8 cellular contexts compared by ENCODE assay signal in genomic region chr17:59844884-59845594, GRCh38. TPM values are rescaled to one million over a fixed set of nuclear protein-coding genes. Genes with fewer than 3 reads are reported as not detected.
DNase-seq lines count a peak whose midpoint lies in the region; ATAC-seq, FAIRE-seq and TF ChIP-seq lines count a peak whose summit lies in the region.

No MANE protein-coding gene starts in this region.

- H3K27ac Mint-ChIP-seq in H9, result peak overlapping the region in 2 of 3 experiments; percentile 74 to 84; a peak in 3 of 7 replicates
- peak overlapping the region; percentile 89 for H3K27ac Mint-ChIP-seq in activated naive CD8-positive, alpha-beta T cell treated with anti-CD3 and anti-CD28 coated beads for 36 hours

- no peak overlapping the region; a peak in 1 of 5 replicates for H3K4me3 Mint-ChIP-seq in H9
- peak overlapping the region; percentile 26 for H3K4me3 Mint-ChIP-seq in activated naive CD8-positive, alpha-beta T cell treated with anti-CD3 and anti-CD28 coated beads for 36 hours

- H2BK20ac ChIP-seq in H9 (ENCODE audit: low read depth, low read length, poor library complexity, severe bottlenecking), result no peak overlapping the region

- peak overlapping the region; percentile 100 for H3K27ac ChIP-seq in 22Rv1
- no peak overlapping the region for H3K27ac ChIP-seq in H9 (ENCODE audit: insufficient read length, low read depth, low read length)
- H3K27ac ChIP-seq in HepG2 (ENCODE audit: extremely low read length, insufficient read depth, low read length), result peak overlapping the region; percentile 98
- H3K27ac ChIP-seq in testis, result peak overlapping the region in 1 of 2 donors; percentile 66

- peaks cover 19 to 29% (median 29%) of the 10 kb centered on the region in 3 experiments; a peak in 6 of 7 replicates for H3K36me3 Mint-ChIP-seq in H9 (ENCODE audit: insufficient read depth in 1 of 3, low read depth in 3 of 3)
- H3K36me3 Mint-ChIP-seq in activated naive CD8-positive, alpha-beta T cell treated with anti-CD3 and anti-CD28 coated beads for 36 hours, result peaks cover 32% of the 10 kb centered on the region

- no peak overlapping the region for H4K8ac ChIP-seq in H9 (replicated peaks; ENCODE audit: insufficient read length, low read depth, low read length)

- H2BK120ac ChIP-seq in H9 (ENCODE audit: low read depth, low read length, poor library complexity, severe bottlenecking), result no peak overlapping the region

- H3K56ac ChIP-seq in H9 (ENCODE audit: insufficient read length, low read depth, low read length), result no peak overlapping the region

- no peak overlapping the region for H4K91ac ChIP-seq in H9 (ENCODE audit: insufficient read length, low read depth, low read length)

- TF ChIP-seq EP300 in HepG2 (IDR thresholded peaks at IDR 0.05; ENCODE audit: low read depth in 2 of 2, low read length in 2 of 2) (no peak), HepG2 (CRISPR knock-in tag; IDR thresholded peaks at IDR 0.05; ENCODE audit: borderline replicate concordance) (no peak)

- H3K4ac ChIP-seq in H9 (ENCODE audit: low read depth, low read length), result no peak overlapping the region

- H3K4me2 ChIP-seq in H9 (ENCODE audit: insufficient read depth, insufficient read length, low read length) (no peak overlapping the region), HepG2 (ENCODE audit: low read depth, low read length) (peak overlapping the region; percentile 80)

- H3K36me3 ChIP-seq in HepG2 (replicated peaks in 1 of 2; ENCODE audit: control insufficient read depth in 1 of 2, insufficient read depth in 2 of 2, low read length in 2 of 2) (peaks cover 0 to 11% of the 10 kb centered on the region in 2 experiments; a peak in 2 of 5 replicates), testis (ENCODE audit: low read depth, missing control alignments) (no peaks in the 10 kb centered on the region)

- no peaks in the 10 kb centered on the region for H3K27me3 ChIP-seq in H9 (ENCODE audit: insufficient read depth, low read length)
- no peaks in the 10 kb centered on the region; a peak in 1 of 5 replicates for H3K27me3 ChIP-seq in HepG2 (ENCODE audit: control insufficient read depth in 1 of 2, insufficient read depth in 2 of 2, low read length in 2 of 2)
- no peaks in the 10 kb centered on the region for H3K27me3 ChIP-seq in testis

- TF ChIP-seq CTCF in 22Rv1 (IDR thresholded peaks at IDR 0.05), result no peak
- no peak for TF ChIP-seq CTCF in H9 (conservative IDR thresholded peaks at IDR 0.05)
- no peak for TF ChIP-seq CTCF in HepG2 (CRISPR knock-in tag; IDR thresholded peaks at IDR 0.05)
- no peak for TF ChIP-seq CTCF in testis (IDR thresholded peaks at IDR 0.05)

- H3K9me3 Mint-ChIP-seq in H9, result no peaks in the 10 kb centered on the region; a peak in 1 of 5 replicates
- H3K9me3 Mint-ChIP-seq in activated naive CD8-positive, alpha-beta T cell treated with anti-CD3 and anti-CD28 coated beads for 36 hours, result peaks cover 4% of the 10 kb centered on the region

- H2AK5ac ChIP-seq in H9 (ENCODE audit: insufficient read length, low read length), result no peak overlapping the region

- FAIRE-seq in HepG2 (lab: Jason Lieb, UNC), result no peak

- H3K9ac ChIP-seq in H9 (ENCODE audit: extremely low read depth, insufficient read length, low read length) (no peak overlapping the region), HepG2 (ENCODE audit: insufficient read depth, low read depth, low read length) (peak overlapping the region; percentile 78)

- no peak overlapping the region for H3K23ac ChIP-seq in H9 (ENCODE audit: insufficient read length, low read depth, low read length)

- H3K4me1 ChIP-seq in H9 (ENCODE audit: insufficient read depth, low read length) (peaks cover 7% of the 10 kb centered on the region), HepG2 (ENCODE audit: insufficient read depth, low read length) (peaks cover 92% of the 10 kb centered on the region), testis (peaks cover 22% of the 10 kb centered on the region)

- in situ Hi-C loops in HepG2 (cut with HindIII; ENCODE audit: extremely low pct_ligation_motif_present, low pct_unique_long_range_greater_than_20kb), result no loop called here

- DNase-seq in H9, result no peak
- DNase-seq in activated naive CD8-positive, alpha-beta T cell treated with anti-CD3 and anti-CD28 coated beads for 36 hours, result no peak
- no peak for DNase-seq in HepG2 (ENCODE audit: low spot score)
- DNase-seq in testis, result no peak
- DNase-seq in NCI-H774 (lab: John Stamatoyannopoulos, UW), result no peak

- peaks cover 47 to 59% of the 10 kb centered on the region in 2 experiments for H3K4me1 Mint-ChIP-seq in H9
- H3K4me1 Mint-ChIP-seq in activated naive CD8-positive, alpha-beta T cell treated with anti-CD3 and anti-CD28 coated beads for 36 hours, result peaks cover 79% of the 10 kb centered on the region

- TF ChIP-seq POLR2A in HepG2 (IDR thresholded peaks at IDR 0.05; ENCODE audit: insufficient read depth in 1 of 2, low read depth in 2 of 2, low read length in 2 of 2) (peak in 1 of 2 experiments; percentile 36; a peak in 3 of 4 replicates), testis (IDR thresholded peaks at IDR 0.05) (no peak)

- CTCF ChIA-PET in HepG2 (lab: Yijun Ruan, JAX; ENCODE audit: low intra/inter-chr PET ratio, low total read pairs), result no interaction called here

- H3K23me2 ChIP-seq in H9 (ENCODE audit: insufficient read length, low read depth, low read length, poor library complexity, severe bottlenecking), result peaks cover 3% of the 10 kb centered on the region

- H3K14ac ChIP-seq in H9 (ENCODE audit: insufficient read depth, low read length), result no peak overlapping the region

- H3K4me3 ChIP-seq in HepG2 (replicated peaks in 1 of 3; ENCODE audit: insufficient read depth in 1 of 3, low read depth in 2 of 3, low read length in 3 of 3), result peak overlapping the region in 2 of 3 experiments; percentile 13 to 54; a peak in 3 of 6 replicates
- no peak overlapping the region for H3K4me3 ChIP-seq in testis

- H2BK5ac ChIP-seq in H9 (ENCODE audit: insufficient read length, low read length), result no peak overlapping the region

- H3T11ph ChIP-seq in H9 (ENCODE audit: low read length), result no peak overlapping the region

- POLR2A ChIA-PET in HepG2 (lab: Yijun Ruan, JAX), result interaction anchor here (1.0 to 20.0 kb wide), 11 partner anchors 8 to 226 kb away, joined by 3 to 501 read pairs (median 6); partner anchors contain the start of genes CLTC, PTRH2, RPS6KB1 and TUBD1

- H3K18ac ChIP-seq in H9 (ENCODE audit: insufficient read length, low read depth, low read length), result no peak overlapping the region

- H3K79me2 ChIP-seq in H9 (ENCODE audit: insufficient read depth, low read length) (no peaks in the 10 kb centered on the region), HepG2 (ENCODE audit: insufficient read depth, low read length) (peaks cover 16% of the 10 kb centered on the region)

- H2BK15ac ChIP-seq in H9 (ENCODE audit: low read depth, low read length), result no peak overlapping the region

- ATAC-seq in HepG2 (no peak), HG03095 (IDR thresholded peaks at IDR 0.05; ENCODE audit: unreplicated experiment) (no peak), GM18517 (IDR thresholded peaks at IDR 0.05; ENCODE audit: unreplicated experiment) (no peak)

- H4K5ac ChIP-seq in H9 (ENCODE audit: insufficient read length, low read depth, low read length), result no peak overlapping the region

- no peaks in the 10 kb centered on the region for H3K27me3 Mint-ChIP-seq in H9 (ENCODE audit: low read depth)
- H3K27me3 Mint-ChIP-seq in activated naive CD8-positive, alpha-beta T cell treated with anti-CD3 and anti-CD28 coated beads for 36 hours, result peaks cover 25% of the 10 kb centered on the region

- BruUV-seq in HepG2 (replicated peaks; lab: Mats Ljungman, UMichigan), result no TSS peak

- no peaks in the 10 kb centered on the region for H4K20me1 ChIP-seq in H9 (ENCODE audit: control insufficient read depth, insufficient read depth, insufficient read length)
- peaks cover 16% of the 10 kb centered on the region for H4K20me1 ChIP-seq in HepG2 (ENCODE audit: insufficient read depth, low read length)

- no peaks in the 10 kb centered on the region for H3K9me3 ChIP-seq in H9 (ENCODE audit: control insufficient read depth, low read depth, low read length)
- H3K9me3 ChIP-seq in HepG2 (ENCODE audit: low read length), result no peaks in the 10 kb centered on the region
- H3K9me3 ChIP-seq in testis, result no peaks in the 10 kb centered on the region

- no peaks in the 10 kb centered on the region for H3K79me1 ChIP-seq in H9 (ENCODE audit: insufficient read depth, low read depth, low read length, poor library complexity, severe bottlenecking)

- TF ChIP-seq RAD21 in HepG2 (CRISPR knock-in tag; IDR thresholded peaks at IDR 0.05), result no peak

- H2BK12ac ChIP-seq in H9 (ENCODE audit: insufficient read length, low read depth, low read length), result no peak overlapping the region

- H2AFZ ChIP-seq in H9 (ENCODE audit: low read length), result no peak overlapping the region
- H2AFZ ChIP-seq in HepG2 (ENCODE audit: low read length), result no peak overlapping the region

- intact Hi-C loops in HepG2 (cut with micrococcal nuclease; ENCODE audit: unreplicated experiment) (loop anchor here (5.0 kb wide), 1 partner anchor 47 kb away; the partner anchor contains the start of genes RPS6KB1 and TUBD1), testis (cut with DNase I; ENCODE audit: low total_unique reads) (no loop called here)

- no CpG with 5 or more reads among the region's 3 CpGs for WGBS in H9 (ENCODE audit: extremely low coverage, insufficient read length, low lambda C conversion rate)
- 11% methylated on average over 3 of the region's 3 CpGs for WGBS in HepG2 (ENCODE audit: low lambda C conversion rate)
- 71 to 82% methylated on average over 3 of the region's 3 CpGs for WGBS in testis, 2 donors

RNA-seq across cellular contexts. Expression of gene TUBD1, which starts 47.7 kb away (rescaled TPM):
- total RNA-seq in H9 (2021) (26.4 and 27.1 TPM in 2 replicates), HepG2 (2016; rRNA removed; fragmentation: Illumina TruSeq; extraction: Trizol) (25.9 and 38.7 TPM in 2 replicates), testis (10 to 100 TPM; 12.9 to 13.9 TPM)
- 1 to 10 TPM; 7.6 to 7.8 TPM for total RNA-seq in activated naive CD8-positive, alpha-beta T cell treated with anti-CD3 and anti-CD28 coated beads for 36 hours
- 20.1 and 20.5 TPM in 2 replicates for total RNA-seq in HepG2 (2016; cell fraction: cytosol; rRNA removed; fragmentation: Illumina TruSeq; extraction: Trizol; ENCODE audit: low read depth)
- total RNA-seq in HepG2 (2016; cell fraction: insoluble cytoplasmic fraction; rRNA removed; fragmentation: Illumina TruSeq; extraction: Trizol), result 28.3 and 37.1 TPM in 2 replicates
- total RNA-seq in HepG2 (2016; cell fraction: membrane; rRNA removed; fragmentation: Illumina TruSeq; extraction: Trizol), result 26.6 and 28.2 TPM in 2 replicates
- 12.1 and 17.0 TPM in 2 replicates for total RNA-seq in HepG2 (2016; cell fraction: nucleus; rRNA removed; fragmentation: Illumina TruSeq; extraction: Trizol)
- polyA plus RNA-seq in HepG2 (2011; rRNA removed) (14.0 and 18.2 TPM in 2 replicates), testis (ENCODE audit: insufficient read depth, low read depth, low replicate concordance) (7.8 TPM)
- polyA plus RNA-seq in HepG2 (2011; cell fraction: cytosol; rRNA removed), result 9.3 and 14.8 TPM in 2 replicates
- 4.8 and 5.8 TPM in 2 replicates for polyA plus RNA-seq in HepG2 (2011; cell fraction: nucleus; rRNA removed)
- polyA plus RNA-seq in HepG2 (2012), result 21.1 and 22.1 TPM in 2 replicates
- polyA plus RNA-seq in HepG2 (2016; cell fraction: cytosol; fragmentation: Illumina TruSeq; extraction: Trizol; ENCODE audit: low read depth), result 6.2 and 9.4 TPM in 2 replicates
- 31.1 and 38.5 TPM in 2 replicates for polyA plus RNA-seq in HepG2 (2016; cell fraction: insoluble cytoplasmic fraction; fragmentation: Illumina TruSeq; extraction: Trizol; ENCODE audit: low read depth)
- 13.5 and 16.0 TPM in 2 replicates for polyA plus RNA-seq in HepG2 (2016; cell fraction: membrane; fragmentation: Illumina TruSeq; extraction: Trizol; ENCODE audit: low read depth)
- polyA plus RNA-seq in HepG2 (2016; cell fraction: nucleus; fragmentation: Illumina TruSeq; extraction: Trizol; ENCODE audit: insufficient read depth, low read depth), result 17.6 and 25.2 TPM in 2 replicates
- polyA minus RNA-seq in HepG2 (2011; rRNA and poly(A)+ RNA removed; ENCODE audit: low replicate concordance), result 20.7 and 40.9 TPM in 2 replicates
- polyA minus RNA-seq in HepG2 (2011; cell fraction: cytosol; rRNA and poly(A)+ RNA removed), result 8.2 and 12.0 TPM in 2 replicates
- polyA minus RNA-seq in HepG2 (2011; cell fraction: nucleus; rRNA and poly(A)+ RNA removed), result 26.5 and 31.5 TPM in 2 replicates

RNA-seq across cellular contexts. Expression of gene RPS6KB1, which starts 47.9 kb away (rescaled TPM):
- total RNA-seq in H9 (2021) (28.7 and 36.1 TPM in 2 replicates), HepG2 (2016; rRNA removed; fragmentation: Illumina TruSeq; extraction: Trizol) (42.2 and 44.3 TPM in 2 replicates), testis (10 to 100 TPM; 44.5 to 46.1 TPM)
- total RNA-seq in activated naive CD8-positive, alpha-beta T cell treated with anti-CD3 and anti-CD28 coated beads for 36 hours, result 10 to 100 TPM; 47.9 to 61.6 TPM
- total RNA-seq in HepG2 (2016; cell fraction: cytosol; rRNA removed; fragmentation: Illumina TruSeq; extraction: Trizol; ENCODE audit: low read depth), result 12.7 and 14.4 TPM in 2 replicates
- 42.8 and 47.7 TPM in 2 replicates for total RNA-seq in HepG2 (2016; cell fraction: insoluble cytoplasmic fraction; rRNA removed; fragmentation: Illumina TruSeq; extraction: Trizol)
- total RNA-seq in HepG2 (2016; cell fraction: membrane; rRNA removed; fragmentation: Illumina TruSeq; extraction: Trizol), result 13.4 and 15.4 TPM in 2 replicates
- total RNA-seq in HepG2 (2016; cell fraction: nucleus; rRNA removed; fragmentation: Illumina TruSeq; extraction: Trizol), result 37.6 and 39.2 TPM in 2 replicates
- polyA plus RNA-seq in HepG2 (2011; rRNA removed) (16.5 and 19.9 TPM in 2 replicates), testis (ENCODE audit: insufficient read depth, low read depth, low replicate concordance) (13.3 TPM)
- 6.6 and 10.9 TPM in 2 replicates for polyA plus RNA-seq in HepG2 (2011; cell fraction: cytosol; rRNA removed)
- polyA plus RNA-seq in HepG2 (2011; cell fraction: nucleus; rRNA removed), result 15.6 and 21.2 TPM in 2 replicates
- 30.9 and 32.5 TPM in 2 replicates for polyA plus RNA-seq in HepG2 (2012)
- 2.8 and 3.4 TPM in 2 replicates for polyA plus RNA-seq in HepG2 (2016; cell fraction: cytosol; fragmentation: Illumina TruSeq; extraction: Trizol; ENCODE audit: low read depth)
- polyA plus RNA-seq in HepG2 (2016; cell fraction: insoluble cytoplasmic fraction; fragmentation: Illumina TruSeq; extraction: Trizol; ENCODE audit: low read depth), result 43.5 and 47.4 TPM in 2 replicates
- polyA plus RNA-seq in HepG2 (2016; cell fraction: membrane; fragmentation: Illumina TruSeq; extraction: Trizol; ENCODE audit: low read depth), result 7.6 and 9.0 TPM in 2 replicates
- polyA plus RNA-seq in HepG2 (2016; cell fraction: nucleus; fragmentation: Illumina TruSeq; extraction: Trizol; ENCODE audit: insufficient read depth, low read depth), result 56.0 and 56.9 TPM in 2 replicates
- polyA minus RNA-seq in HepG2 (2011; rRNA and poly(A)+ RNA removed; ENCODE audit: low replicate concordance), result 6.7 and 16.4 TPM in 2 replicates
- 17.8 and 17.9 TPM in 2 replicates for polyA minus RNA-seq in HepG2 (2011; cell fraction: cytosol; rRNA and poly(A)+ RNA removed)
- 61.5 and 91.5 TPM in 2 replicates for polyA minus RNA-seq in HepG2 (2011; cell fraction: nucleus; rRNA and poly(A)+ RNA removed)

Comparison
In these comparisons a context has a peak if more than half of its experiments do, and no peak if none do; other contexts are left out.
1. H3K4me3 ChIP-seq: peak in HepG2 (2 of 3); none in testis (0 of 2).